In the genomic region with DNA sequence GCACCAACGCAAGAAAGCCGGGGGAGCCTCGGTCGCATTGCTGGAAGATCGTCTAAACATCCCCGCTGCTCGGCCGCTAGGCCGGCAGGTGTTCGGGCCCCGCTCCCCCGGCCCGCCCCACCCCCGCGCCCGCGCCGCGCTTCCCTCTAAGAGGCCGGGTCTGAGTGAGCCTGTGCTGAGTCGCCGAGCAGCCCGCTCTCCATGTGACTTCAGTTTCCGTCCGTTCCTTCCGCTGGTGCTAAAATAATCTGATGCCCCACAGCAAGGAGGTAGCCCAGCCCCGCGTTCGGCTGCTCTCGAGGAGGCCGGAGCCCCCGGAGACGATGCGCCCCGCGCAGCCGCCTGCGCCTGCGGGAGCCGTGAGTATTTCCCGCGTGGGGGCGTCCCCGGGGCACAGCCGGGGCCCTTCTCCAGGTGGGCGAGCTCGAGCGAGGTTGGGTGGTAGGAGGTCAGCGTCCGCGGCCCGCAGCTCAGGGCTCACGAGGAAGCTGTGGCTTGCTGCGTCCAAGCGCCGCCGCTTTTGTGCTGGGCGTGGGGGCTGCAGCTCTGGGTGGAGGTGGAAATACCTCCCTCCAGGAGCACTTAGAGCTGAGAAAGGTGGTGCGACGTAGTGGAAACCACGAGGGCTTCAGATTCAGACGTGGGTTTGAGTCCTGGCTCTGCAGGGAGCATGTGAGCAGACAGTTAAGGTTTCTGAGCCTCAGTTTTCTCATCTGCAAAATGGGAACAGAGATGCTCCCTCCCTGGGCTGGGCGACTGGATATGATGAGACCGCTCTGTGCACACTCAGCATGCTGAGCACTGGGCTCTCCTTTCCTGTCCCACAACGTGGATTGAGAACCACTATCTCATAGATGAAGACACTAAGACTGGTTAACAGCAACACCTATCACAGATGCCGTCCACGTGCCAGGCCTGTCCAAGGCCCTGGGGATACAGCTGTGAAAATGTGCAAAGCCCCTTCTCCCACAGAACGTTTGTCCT, we compare ENCODE assay signal across 8 cellular contexts. TPM values are rescaled to one million over a fixed set of nuclear protein-coding genes. Genes with fewer than 3 reads are reported as not detected.
DNase-seq lines count a peak whose midpoint lies in the region; ATAC-seq and TF ChIP-seq lines count a peak whose summit lies in the region.

NRROS (plus strand) TSS at position 178 of the 984 bp plus-strand sequence. CDS start 14,846 bp downstream, outside the sequence.

- WGBS in esophagus muscularis mucosa: 21% methylated on average over 41 of the region's 68 CpGs

- H3K4me1 ChIP-seq in esophagus muscularis mucosa: peaks cover 12 to 38% (median 27%) of the 10 kb centered on the region in 4 donors

- H3K4me3 ChIP-seq in esophagus muscularis mucosa: peak within 1 kb of the TSS; percentile 59 to 81 (median 62)

- peak; percentile 15 for DNase-seq in NK-92 (lab: John Stamatoyannopoulos, UW; ENCODE audit: unreplicated experiment)
- peak; percentile 42 for DNase-seq in activated T-cell treated with anti-CD3 and anti-CD28 coated beads for 4 hours
- no peak for DNase-seq in esophagus muscularis mucosa (ENCODE audit: extremely low spot score)
- peak; percentile 49 for DNase-seq in myocyte (ENCODE audit: low read depth)
- peak; percentile 77 for DNase-seq in stimulated activated naive CD8-positive, alpha-beta T cell treated with anti-CD3 and anti-CD28 coated beads, Interleukin-15, Interleukin-2, amounts not matched to agents 100 U/mL and 50 U/mL, for 24 hours
- no peak for DNase-seq in DMS153 (lab: John Stamatoyannopoulos, UW)

- peaks cover 0 to 4% (median 0%) of the 10 kb centered on the region in 4 donors for H3K36me3 ChIP-seq in esophagus muscularis mucosa

- TF ChIP-seq POLR2A in esophagus muscularis mucosa (IDR thresholded peaks at IDR 0.05; ENCODE audit: low read depth): no peak

- TF ChIP-seq CTCF in esophagus muscularis mucosa (IDR thresholded peaks at IDR 0.05): no peak

- H3K27me3 ChIP-seq in esophagus muscularis mucosa: no peaks in the 10 kb centered on the region

- intact Hi-C loops in esophagus muscularis mucosa (cut with DNase I): no loop called here

- no peak for TF ChIP-seq EP300 in esophagus muscularis mucosa (IDR thresholded peaks at IDR 0.05)

- H3K9me3 ChIP-seq in esophagus muscularis mucosa: no peaks in the 10 kb centered on the region

- H3K27ac ChIP-seq in esophagus muscularis mucosa (replicated peaks in 1 of 4): peak within 1 kb of the TSS; percentile 77 to 84 (median 80)

- ATAC-seq in GM18517 (IDR thresholded peaks at IDR 0.05; ENCODE audit: unreplicated experiment): peak; percentile 41
- peak; percentile 38 for ATAC-seq in HG03066 (IDR thresholded peaks at IDR 0.05; ENCODE audit: low read depth, unreplicated experiment)
- peak; percentile 64 for ATAC-seq in stimulated activated naive CD8-positive, alpha-beta T cell treated with anti-CD3 and anti-CD28 coated beads, Interleukin-15, Interleukin-2, amounts not matched to agents 100 U/mL and 50 U/mL, for 24 hours

RNA-seq across cellular contexts. Expression of gene NRROS, which starts in this region (rescaled TPM):
- total RNA-seq in esophagus muscularis mucosa (1 to 10 TPM; 6.2 to 8.5 (median 7.3) TPM), myocyte (0.59 and 0.99 TPM in 2 replicates)
- polyA plus RNA-seq in myocyte (2012): 0.18 TPM

Comparison
In these comparisons a context has a peak if more than half of its experiments do, and no peak if none do; other contexts are left out.
1. Peak in DNase-seq in myocyte; RNA of the gene not detected or under 1 TPM.
2. DNase-seq: peak in NK-92 (single experiment), activated T-cell treated with anti-CD3 and anti-CD28 coated beads for 4 hours (single experiment) and stimulated activated naive CD8-positive, alpha-beta T cell treated with anti-CD3 and anti-CD28 coated beads, Interleukin-15, Interleukin-2, amounts not matched to agents 100 U/mL and 50 U/mL, for 24 hours (single experiment); none in esophagus muscularis mucosa (single experiment) and DMS153 (single experiment).
3. Peak in every context shown above with its lines, with median percentiles within 50 percentile points of each other: ATAC-seq.